In the genomic region with DNA sequence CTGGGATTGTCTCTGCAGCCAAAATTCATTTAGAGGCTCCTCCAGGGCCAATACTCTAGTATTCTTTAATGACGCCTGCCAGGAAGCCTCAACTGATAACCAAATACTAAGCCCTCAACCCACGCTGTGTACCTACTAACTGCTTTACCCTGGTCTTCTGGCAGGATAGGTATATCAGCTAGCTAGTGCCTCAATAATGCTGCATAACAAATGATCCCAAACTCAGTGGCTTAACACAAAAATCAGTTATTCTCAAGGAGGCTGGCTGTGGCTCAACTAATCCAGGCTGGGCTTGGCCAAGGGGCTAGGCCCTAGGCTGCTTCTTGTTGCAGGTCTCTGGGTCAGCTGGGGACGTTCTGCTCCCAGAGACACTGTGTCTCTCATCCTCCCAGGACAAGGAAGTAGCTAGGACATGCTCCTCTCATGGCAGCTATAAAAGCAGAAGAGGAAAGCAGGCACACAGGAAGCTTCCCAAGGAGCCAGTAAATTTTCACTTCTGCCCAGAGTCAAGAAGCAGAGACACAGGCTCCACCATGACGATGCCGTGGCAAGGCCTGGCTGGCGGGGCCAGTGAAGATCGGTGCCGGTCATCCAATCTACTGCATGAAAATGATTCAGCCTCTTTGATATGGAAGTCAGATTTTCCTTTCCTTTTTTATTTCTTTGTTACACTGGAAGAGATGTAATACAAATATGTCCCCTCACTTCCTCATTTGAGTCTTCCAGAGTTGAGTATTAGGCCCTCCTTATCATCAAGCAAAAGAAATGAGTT, we compare ENCODE assay signal across 23 cellular contexts. TPM values are rescaled to one million over a fixed set of nuclear protein-coding genes. Genes with fewer than 3 reads are reported as not detected.
"Had no signal": no experiment of that assay in that cellular context is flagged by ENCODE, and none has a peak within 500 bp of the region (broad histone marks: within the 10 kb centered on the region; RNA-seq: fewer than 3 reads in every experiment).

No MANE protein-coding gene starts in this region.

- DNase-seq: activated B cell treated with CpG ODN at 0.5 μM for 24 hours; activated CD4-positive, alpha-beta T cell treated with anti-CD3 and anti-CD28 coated beads for 36 hours; activated CD4-positive, alpha-beta T cell treated with anti-CD3 and anti-CD28 coated beads, Interleukin-2, amount 50 U/mL, for 48 hours; activated CD8-positive, alpha-beta memory T cell treated with anti-CD3 and anti-CD28 coated beads, Interleukin-2, amount 50 U/mL, for 48 hours; activated effector memory CD4-positive, alpha-beta T cell treated with Interleukin-2 at 50 U/mL for 16 hours; activated naive CD4-positive, alpha-beta T cell treated with anti-CD3 and anti-CD28 coated beads, Interleukin-2, amount 50 U/mL, for 16 hours; activated naive CD8-positive, alpha-beta T cell treated with anti-CD3 and anti-CD28 coated beads, Interleukin-2, amount 50 U/mL, for 24 hours; activated T-cell treated with anti-CD3 and anti-CD28 coated beads, Interleukin-2, amount 50 U/mL, for 4 hours; effector CD4-positive, alpha-beta T cell; erythroblast; foreskin fibroblast; left lung; naive thymus-derived CD8-positive, alpha-beta T cell; posterior cingulate gyrus; stimulated activated CD4-positive, alpha-beta T cell treated with anti-CD3 and anti-CD28 coated beads, Interleukin-2, amount 100 ng/mL, for 48 hours; stimulated activated naive CD8-positive, alpha-beta T cell treated with anti-CD3 and anti-CD28 coated beads, Interleukin-15, Interleukin-2, amounts not matched to agents 100 U/mL and 50 U/mL, for 24 hours; T-helper 1 cell; T-helper 9 cell; tibial artery had no signal

- H3K36me3 ChIP-seq: left lung, neural progenitor cell, tibial artery had no signal

- ATAC-seq: activated CD4-positive, alpha-beta T cell treated with anti-CD3 and anti-CD28 coated beads for 36 hours; activated naive CD8-positive, alpha-beta T cell treated with anti-CD3 and anti-CD28 coated beads, Interleukin-2, amount 50 U/mL, for 24 hours; activated T-cell treated with anti-CD3 and anti-CD28 coated beads, Interleukin-2, amount 50 U/mL, for 4 hours; left lung; naive thymus-derived CD8-positive, alpha-beta T cell; stimulated activated naive CD8-positive, alpha-beta T cell treated with anti-CD3 and anti-CD28 coated beads, Interleukin-15, Interleukin-2, amounts not matched to agents 100 U/mL and 50 U/mL, for 24 hours had no signal

- H3K9ac ChIP-seq: neural progenitor cell had no signal

- H3K27ac ChIP-seq: left lung, neural progenitor cell, tibial artery had no signal

- H2AFZ ChIP-seq: neural progenitor cell had no signal

- H3K4me1 ChIP-seq: left lung had no signal

- FAIRE-seq: endometrium, keratinocyte had no signal

- H3K4me2 ChIP-seq: neural progenitor cell had no signal

- H3K9me3 ChIP-seq: left lung had no signal

- H3K4me3 ChIP-seq: left lung, neural progenitor cell, tibial artery had no signal

- H3K27me3 ChIP-seq: left lung, neural progenitor cell, tibial artery had no signal

RNA-seq across cellular contexts. Expression of gene COL13A1, which starts 28.6 kb away (rescaled TPM):
- total RNA-seq: activated B cell treated with CpG ODN at 0.5 μM for 24 hours; activated CD4-positive, alpha-beta T cell treated with anti-CD3 and anti-CD28 coated beads for 36 hours; activated CD8-positive, alpha-beta memory T cell treated with anti-CD3 and anti-CD28 coated beads for 36 hours; activated T-cell treated with anti-CD3 and anti-CD28 coated beads, Interleukin-2, amount 50 U/mL, for 4 hours; naive thymus-derived CD8-positive, alpha-beta T cell had no signal
- polyA plus RNA-seq: naive thymus-derived CD8-positive, alpha-beta T cell had no signal
